In the genomic region with DNA sequence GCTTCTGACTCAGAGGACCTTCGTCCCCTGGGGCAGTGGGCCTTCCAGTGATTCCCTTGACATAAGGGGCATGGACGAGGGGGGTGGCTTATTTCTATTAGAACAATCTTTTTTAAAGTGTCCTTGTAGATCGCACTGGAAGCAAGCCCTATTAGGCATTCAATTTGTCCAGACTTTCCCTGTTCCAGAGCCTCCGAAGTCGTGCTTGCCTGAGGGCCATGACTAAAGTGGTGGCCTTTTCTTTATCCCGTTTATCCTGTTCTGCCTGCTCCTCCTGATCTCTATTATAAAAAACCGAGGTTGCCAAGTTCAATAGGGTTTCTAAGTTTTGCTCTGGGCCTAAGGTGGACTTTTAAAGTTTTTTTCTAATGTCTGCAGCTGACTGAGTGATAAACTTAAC, we compare ENCODE assay signal across 10 cellular contexts. TPM values are rescaled to one million over a fixed set of nuclear protein-coding genes. Genes with fewer than 3 reads are reported as not detected.
DNase-seq lines count a peak whose midpoint lies in the region; ATAC-seq and TF ChIP-seq lines count a peak whose summit lies in the region.
"Not testable (repeated sequence)": the region's sequence is repeated elsewhere in the genome, so short reads cannot be mapped to it uniquely, and the experiment has no call there.
"Had no signal": no experiment of that assay in that cellular context is flagged by ENCODE, and none has a peak within 500 bp of the region (broad histone marks: within the 10 kb centered on the region; RNA-seq: fewer than 3 reads in every experiment).

No MANE protein-coding gene starts in this region.

- POLR2A ChIA-PET in PC-9 (lab: Charles Lee; ENCODE audit: unreplicated experiment) = not testable (repeated sequence)

- H3K4me1 ChIP-seq in PC-9 (replicated peaks; ENCODE audit: insufficient read depth) (peaks cover 53% of the 10 kb centered on the region), foreskin keratinocyte (peaks cover 12% of the 10 kb centered on the region)
- H3K4me1 ChIP-seq in breast epithelium = not testable (repeated sequence)

- H3K4me3 ChIP-seq in PC-9 = peak overlapping the region; percentile 2; the same call in 1 of the 2 replicates
- H3K4me3 ChIP-seq in breast epithelium = not testable (repeated sequence)

- peaks cover 41% of the 10 kb centered on the region for H3K4me1 Mint-ChIP-seq in memory B cell
- H3K4me1 Mint-ChIP-seq in stimulated activated memory B cell treated with anti-CD40 and anti-IgM and Interleukin-4, amounts not matched to agents 10 μg/mL and 1 μg/mL and 100 μg/mL, for 72 hours = peaks cover 69% of the 10 kb centered on the region

- not testable (repeated sequence) for H3K36me3 ChIP-seq in PC-9 (ENCODE audit: low read depth); breast epithelium

- not testable (repeated sequence) for TF ChIP-seq POLR2A in breast epithelium (IDR thresholded peaks at IDR 0.05)

- H3K4me2 ChIP-seq in PC-9 = peak overlapping the region; percentile 68

- H3K9me3 ChIP-seq in PC-9 (ENCODE audit: insufficient read depth, low read depth); breast epithelium: not testable (repeated sequence)

- CTCF ChIA-PET in PC-9 (lab: Charles Lee) = not testable (repeated sequence)

- not testable (repeated sequence) for TF ChIP-seq CTCF in PC-9 (conservative IDR thresholded peaks at IDR 0.05); breast epithelium (IDR thresholded peaks at IDR 0.05); foreskin keratinocyte (conservative IDR thresholded peaks at IDR 0.05)

- ATAC-seq in foreskin keratinocyte = peak; percentile 76
- not testable (repeated sequence) for ATAC-seq in memory B cell (ENCODE audit: low read depth); stimulated activated memory B cell treated with anti-CD40 and anti-IgM and Interleukin-4, amounts not matched to agents 10 μg/mL and 1 μg/mL and 100 μg/mL, for 72 hours

- not testable (repeated sequence) for H3K4me3 Mint-ChIP-seq in memory B cell; stimulated activated memory B cell treated with anti-CD40 and anti-IgM and Interleukin-4, amounts not matched to agents 10 μg/mL and 1 μg/mL and 100 μg/mL, for 72 hours

- H4K20me1 ChIP-seq in PC-9 (ENCODE audit: insufficient read depth) = not testable (repeated sequence)

- not testable (repeated sequence) for H3K79me2 ChIP-seq in PC-9 (ENCODE audit: low read depth)

- H3K27ac ChIP-seq in PC-9 (peak overlapping the region; percentile 94), breast epithelium (peak overlapping the region; percentile 78 to 79), epithelial cell of prostate (peak overlapping the region; percentile 57)
- not testable (repeated sequence) for H3K27ac ChIP-seq in foreskin keratinocyte

- DNase-seq in ELF-1 (ENCODE audit: low read depth, low spot score) (peak; percentile 72), PC-9 (peak; percentile 80 to 97), breast epithelium (ENCODE audit: low spot score in 2 of 2) (peak; percentile 59 to 66), epithelial cell of prostate (ENCODE audit: low read depth, low spot score) (peak; percentile 34), foreskin keratinocyte (peak; percentile 22 to 61)
- DNase-seq in memory B cell (ENCODE audit: low spot score in 2 of 2) = not testable (repeated sequence)

- H3F3A ChIP-seq in PC-9 (ENCODE audit: insufficient read depth, low read depth) = peaks cover 27% of the 10 kb centered on the region

- H2AFZ ChIP-seq in PC-9 = not testable (repeated sequence)

- H3K27me3 ChIP-seq in PC-9 (ENCODE audit: insufficient read depth, low read depth); breast epithelium; foreskin keratinocyte: not testable (repeated sequence)

- intact Hi-C loops in PC-9 (cut with micrococcal nuclease; ENCODE audit: unreplicated experiment) = loop anchor here (1.0 kb wide), 3 partner anchors 41 to 77 kb away; no protein-coding TSS in a partner anchor
- intact Hi-C loops in breast epithelium (cut with DNase I; ENCODE audit: low total_unique reads) = not testable (repeated sequence)

- not testable (repeated sequence) for H3K27me3 Mint-ChIP-seq in memory B cell; stimulated activated memory B cell treated with anti-CD40 and anti-IgM and Interleukin-4, amounts not matched to agents 10 μg/mL and 1 μg/mL and 100 μg/mL, for 72 hours

- peaks cover 36% of the 10 kb centered on the region for H3K36me3 Mint-ChIP-seq in memory B cell
- H3K36me3 Mint-ChIP-seq in stimulated activated memory B cell treated with anti-CD40 and anti-IgM and Interleukin-4, amounts not matched to agents 10 μg/mL and 1 μg/mL and 100 μg/mL, for 72 hours = peaks cover 71% of the 10 kb centered on the region

- not testable (repeated sequence) for H3K9me2 ChIP-seq in PC-9 (ENCODE audit: insufficient read depth)

- peak overlapping the region; percentile 67 for H3K27ac Mint-ChIP-seq in memory B cell
- peak overlapping the region; percentile 70 for H3K27ac Mint-ChIP-seq in stimulated activated memory B cell treated with anti-CD40 and anti-IgM and Interleukin-4, amounts not matched to agents 10 μg/mL and 1 μg/mL and 100 μg/mL, for 72 hours

- BruUV-seq in PC-9 (replicated peaks; lab: Mats Ljungman, UMichigan) = not testable (repeated sequence)

- not testable (repeated sequence) for H3K9me3 Mint-ChIP-seq in memory B cell; stimulated activated memory B cell treated with anti-CD40 and anti-IgM and Interleukin-4, amounts not matched to agents 10 μg/mL and 1 μg/mL and 100 μg/mL, for 72 hours

RNA-seq across cellular contexts. Expression of a gene that starts 26.3 kb away (rescaled TPM):
- 44.5 and 55.7 TPM in 2 replicates for total RNA-seq in PC-9 (2021)
- 10 to 100 TPM in 2 of 3 donors, 1 to 10 TPM in 1; 6.9 to 13.1 (median 11.7) TPM for total RNA-seq in breast epithelium
- total RNA-seq in foreskin keratinocyte = 0.39 and 3.6 TPM in 2 replicates
- 0.12 and 2.6 TPM in 2 replicates for polyA plus RNA-seq in foreskin keratinocyte
- total RNA-seq: CD4-positive, CD25-positive, alpha-beta regulatory T cell; GM23248 had no signal
- polyA plus RNA-seq: CD8-positive, alpha-beta memory T cell; GM23248 had no signal
